Comparison of ENCODE assay signal across 30 cellular contexts in genomic region chr6:16898640-16899428, GRCh38.
"Had no signal": no experiment of that assay in that cellular context is flagged by ENCODE, and none has a peak within 500 bp of the region (broad histone marks: within the 10 kb centered on the region; RNA-seq: fewer than 3 reads in every experiment).

No MANE protein-coding gene starts in this region.

- H3K4me3 ChIP-seq: adrenal gland, body of pancreas, breast epithelium, cardiac muscle cell, colonic mucosa, dorsolateral prefrontal cortex had no signal

- ATAC-seq: activated CD4-positive, alpha-beta T cell treated with anti-CD3 and anti-CD28 coated beads for 36 hours; activated CD8-positive, alpha-beta memory T cell treated with anti-CD3 and anti-CD28 coated beads, Interleukin-2, amount 10 ng/mL, durations not matched to agents 7 days and 5 days; activated CD8-positive, alpha-beta T cell treated with anti-CD3 and anti-CD28 coated beads, Interleukin-2, amount 10 ng/mL, durations not matched to agents 7 days and 5 days; activated naive CD8-positive, alpha-beta T cell treated with anti-CD3 and anti-CD28 coated beads, Interleukin-2, amount 50 U/mL, for 24 hours; body of pancreas; esophagus mucosa had no signal

- H3K27ac ChIP-seq: adrenal gland, body of pancreas, breast epithelium, cardiac muscle cell, colonic mucosa, dorsolateral prefrontal cortex had no signal

- H3K36me3 ChIP-seq: adrenal gland, breast epithelium, cardiac muscle cell, colonic mucosa had no signal

- H3K27me3 ChIP-seq: adrenal gland, body of pancreas, breast epithelium, cardiac muscle cell, colonic mucosa, dorsolateral prefrontal cortex had no signal

- H3K9me3 ChIP-seq: adrenal gland, body of pancreas, colonic mucosa had no signal

- H3K4me1 ChIP-seq: body of pancreas, colonic mucosa had no signal

- DNase-seq: activated CD4-positive, alpha-beta memory T cell treated with anti-CD3 and anti-CD28 coated beads for 36 hours; activated CD4-positive, alpha-beta T cell treated with anti-CD3 and anti-CD28 coated beads for 36 hours; activated CD4-positive, alpha-beta T cell treated with anti-CD3 and anti-CD28 coated beads, Interleukin-2, amount 10 ng/mL, durations not matched to agents 24 days and 14 days; activated CD4-positive, CD25-positive, alpha-beta regulatory T cell; activated CD4-positive, CD25-positive, alpha-beta regulatory T cell treated with anti-CD3 and anti-CD28 coated beads, Interleukin-2, amount 50 U/mL, for 72 hours; activated CD8-positive, alpha-beta memory T cell treated with anti-CD3 and anti-CD28 coated beads, Interleukin-2, amount 10 ng/mL, durations not matched to agents 7 days and 5 days; activated CD8-positive, alpha-beta memory T cell treated with anti-CD3 and anti-CD28 coated beads, Interleukin-2, amount 50 U/mL, for 4 hours; activated CD8-positive, alpha-beta T cell treated with anti-CD3 and anti-CD28 coated beads, Interleukin-2, amount 10 ng/mL, durations not matched to agents 7 days and 5 days; activated effector memory CD4-positive, alpha-beta T cell treated with anti-CD3 and anti-CD28 coated beads, Interleukin-2, amount 50 U/mL, for 16 hours; activated naive CD4-positive, alpha-beta T cell treated with anti-CD3 and anti-CD28 coated beads for 36 hours; activated naive CD8-positive, alpha-beta T cell treated with anti-CD3 and anti-CD28 coated beads for 36 hours; activated naive CD8-positive, alpha-beta T cell treated with anti-CD3 and anti-CD28 coated beads, Interleukin-2, amount 50 U/mL, for 24 hours; activated T-cell treated with anti-CD3 and anti-CD28 coated beads, Interleukin-2, amount 50 U/mL, for 1 hour; activated T-cell treated with anti-CD3 and anti-CD28 coated beads, Interleukin-2, amount 50 U/mL, for 48 hours; amygdala; aorta; body of pancreas; central memory CD4-positive, alpha-beta T cell; cerebellar nuclear complex; colonic mucosa; dorsolateral prefrontal cortex; effector memory CD4-positive, alpha-beta T cell; endodermal cell; foreskin fibroblast; head of caudate nucleus; T-helper 2 cell had no signal
